In genomic region chr9:38362912-38363588, GRCh38 we compare ENCODE assay signal across 8 cellular contexts. TPM values are rescaled to one million over a fixed set of nuclear protein-coding genes. Genes with fewer than 3 reads are reported as not detected.
DNase-seq lines count a peak whose midpoint lies in the region; ATAC-seq and TF ChIP-seq lines count a peak whose summit lies in the region.

No MANE protein-coding gene starts in this region.

- CTCF ChIA-PET in AG04449 (lab: Yijun Ruan, JAX) = interaction anchor here (0.7 to 3.4 kb wide), 18 partner anchors 10 to 617 kb away, joined by 3 to 17 read pairs (median 4); no protein-coding TSS in a partner anchor

- no peaks in the 10 kb centered on the region for H3K4me1 ChIP-seq in prostate gland (replicated peaks)

- TF ChIP-seq POLR2A in prostate gland (IDR thresholded peaks at IDR 0.05) = no peak

- peak; percentile 77 for ATAC-seq in HG03432 (IDR thresholded peaks at IDR 0.05; ENCODE audit: unreplicated experiment)
- peak; percentile 66 to 82 for ATAC-seq in activated naive CD4-positive, alpha-beta T cell treated with anti-CD3 and anti-CD28 coated beads, Interleukin-2, amount 50 U/mL, for 72 hours
- ATAC-seq in GM19395 (IDR thresholded peaks at IDR 0.05; ENCODE audit: unreplicated experiment) = no peak

- WGBS in prostate gland = 42% methylated on average over 20 of the region's 20 CpGs

- peak overlapping the region in 1 of 2 donors; percentile 68 for H3K27ac Mint-ChIP-seq in activated naive CD4-positive, alpha-beta T cell treated with anti-CD3 and anti-CD28 coated beads, Interleukin-2, amount 50 U/mL, for 72 hours

- TF ChIP-seq CTCF in AG04449 (IDR thresholded peaks at IDR 0.05; ENCODE audit: insufficient read depth, low read length, missing control alignments) = peak; percentile 59
- peak; percentile 69 for TF ChIP-seq CTCF in GM12872 (IDR thresholded peaks at IDR 0.05; ENCODE audit: insufficient read depth, low read depth, low read length)
- peak in 3 of 4 experiments; percentile 47 to 64 (median 52) for TF ChIP-seq CTCF in prostate gland (IDR thresholded peaks at IDR 0.05)

- H3K36me3 Mint-ChIP-seq in activated naive CD4-positive, alpha-beta T cell treated with anti-CD3 and anti-CD28 coated beads, Interleukin-2, amount 50 U/mL, for 72 hours = no peaks in the 10 kb centered on the region

- POLR2A ChIA-PET in AG04449 (lab: Yijun Ruan, JAX) = interaction anchor here (0.6 kb wide), 1 partner anchor 807 kb away, joined by 3 read pairs; no protein-coding TSS in a partner anchor

- no peaks in the 10 kb centered on the region for H3K9me3 ChIP-seq in prostate gland

- no peaks in the 10 kb centered on the region for H3K36me3 ChIP-seq in prostate gland

- DNase-seq in AG04449 (ENCODE audit: low read depth, low spot score) (no peak), NCI-H510A treated with DMSO at 0.1 percent for 48 hours (lab: John Stamatoyannopoulos, UW) (peak; percentile 14), head of caudate nucleus (peak in 30 of 42 donors; percentile 7 to 70 (median 39)), prostate gland (ENCODE audit: low spot score) (peak; percentile 41)
- DNase-seq in activated naive CD4-positive, alpha-beta T cell treated with anti-CD3 and anti-CD28 coated beads, Interleukin-2, amount 50 U/mL, for 72 hours (ENCODE audit: low spot score in 2 of 2) = peak; percentile 19 to 49

- H3K4me3 ChIP-seq in AG04449 (ENCODE audit: low read depth, low read length) = no peak overlapping the region
- H3K4me3 ChIP-seq in prostate gland = no peak overlapping the region

- no peaks in the 10 kb centered on the region for H3K27me3 ChIP-seq in prostate gland (replicated peaks; ENCODE audit: insufficient read depth)

- H3K27ac ChIP-seq in prostate gland = no peak overlapping the region

- no peaks in the 10 kb centered on the region for H3K9me3 Mint-ChIP-seq in activated naive CD4-positive, alpha-beta T cell treated with anti-CD3 and anti-CD28 coated beads, Interleukin-2, amount 50 U/mL, for 72 hours

- intact Hi-C loops in head of caudate nucleus (cut with DNase I) (loop anchor here (5.0 to 10.0 kb wide), 2 partner anchors 278 to 451 kb away; no protein-coding TSS in a partner anchor), prostate gland (cut with DNase I) (loop anchor here (10.0 kb wide), 1 partner anchor 278 kb away; no protein-coding TSS in a partner anchor)

RNA-seq across cellular contexts. Expression of gene ALDH1B1, which starts 29.5 kb away (rescaled TPM):
- 10 to 100 TPM; 13.9 to 25.7 TPM for total RNA-seq in activated naive CD4-positive, alpha-beta T cell treated with anti-CD3 and anti-CD28 coated beads, Interleukin-2, amount 50 U/mL, for 72 hours
- total RNA-seq in prostate gland = 10 to 100 TPM; 42.5 to 88.8 TPM
